Comparison of ENCODE assay signal across 8 cellular contexts in genomic region chr3:177357352-177358084, GRCh38.
DNase-seq lines count a peak whose midpoint lies in the region; ATAC-seq and TF ChIP-seq lines count a peak whose summit lies in the region.

No MANE protein-coding gene starts in this region.

- H3K23ac ChIP-seq in neuronal stem cell (ENCODE audit: low read depth, low read length, poor library complexity): no peak overlapping the region

- no peak overlapping the region for H3K9ac ChIP-seq in neuronal stem cell (ENCODE audit: low read depth, low read length, poor library complexity)

- H3K79me1 ChIP-seq in neuronal stem cell (ENCODE audit: low read depth, low read length): no peaks in the 10 kb centered on the region

- peaks cover 59% of the 10 kb centered on the region for H3K4me1 Mint-ChIP-seq in activated naive CD4-positive, alpha-beta T cell treated with anti-CD3 and anti-CD28 coated beads for 36 hours (ENCODE audit: low read depth)
- H3K4me1 Mint-ChIP-seq in activated B cell treated with CpG ODN at 0.5 μM for 24 hours: peaks cover 82% of the 10 kb centered on the region

- H2BK120ac ChIP-seq in neuronal stem cell (ENCODE audit: low read depth, low read length): no peak overlapping the region

- H3K4me2 ChIP-seq in neuronal stem cell (ENCODE audit: insufficient read depth, low read length, poor library complexity, severe bottlenecking): no peak overlapping the region

- WGBS in neuronal stem cell (ENCODE audit: extremely low coverage in 2 of 2, insufficient read length in 2 of 2, insufficient replicate concordance in 1 of 2), 2 donors: no CpG with 5 or more reads among the region's 5 CpGs

- peak; percentile 9 for ATAC-seq in activated B cell treated with CpG ODN at 0.5 μM for 24 hours (ENCODE audit: low read depth)
- no peak for ATAC-seq in GM18520 (IDR thresholded peaks at IDR 0.05; ENCODE audit: unreplicated experiment)

- POLR2A ChIA-PET in activated B cell treated with CpG ODN at 0.5 μM for 24 hours (lab: Charles Lee): interaction anchor here (0.6 to 8.0 kb wide), 10 partner anchors 9 to 307 kb away, joined by 3 to 247 read pairs (median 6); partner anchors contain the start of gene TBL1XR1

- H4K8ac ChIP-seq in neuronal stem cell (ENCODE audit: low read depth, low read length): no peak overlapping the region

- peak; percentile 43 for DNase-seq in activated naive CD4-positive, alpha-beta T cell treated with anti-CD3 and anti-CD28 coated beads for 36 hours
- no peak for DNase-seq in activated naive CD4-positive, alpha-beta T cell (lab: John Stamatoyannopoulos, UW)
- DNase-seq in NCI-H1436 (lab: John Stamatoyannopoulos, UW) (peak; percentile 63), activated B cell treated with CpG ODN at 0.5 μM for 24 hours (no peak), fibroblast of peridontal ligament (ENCODE audit: extremely low read depth) (peak; percentile 80), neuronal stem cell (ENCODE audit: low spot score) (no peak), posterior vena cava (ENCODE audit: low spot score) (no peak)

- peak overlapping the region; percentile 94 for H3K27ac Mint-ChIP-seq in activated naive CD4-positive, alpha-beta T cell treated with anti-CD3 and anti-CD28 coated beads for 36 hours
- peak overlapping the region; percentile 98 for H3K27ac Mint-ChIP-seq in activated B cell treated with CpG ODN at 0.5 μM for 24 hours

- no peak overlapping the region for H2AK5ac ChIP-seq in neuronal stem cell (ENCODE audit: low read depth, low read length)

- no peaks in the 10 kb centered on the region for H3K27me3 Mint-ChIP-seq in activated naive CD4-positive, alpha-beta T cell treated with anti-CD3 and anti-CD28 coated beads for 36 hours (ENCODE audit: low read depth)
- no peaks in the 10 kb centered on the region for H3K27me3 Mint-ChIP-seq in activated B cell treated with CpG ODN at 0.5 μM for 24 hours

- H4K91ac ChIP-seq in neuronal stem cell (ENCODE audit: low read depth, low read length, poor library complexity): no peak overlapping the region

- CTCF ChIA-PET in activated naive CD4-positive, alpha-beta T cell treated with anti-CD3 and anti-CD28 coated beads for 36 hours (lab: Charles Lee): interaction anchor here (1.1 kb wide), 1 partner anchor 157 kb away, joined by 4 read pairs; no protein-coding TSS in a partner anchor
- CTCF ChIA-PET in activated B cell treated with CpG ODN at 0.5 μM for 24 hours (lab: Charles Lee): interaction anchor here (0.7 to 1.3 kb wide), 3 partner anchors 106 to 307 kb away, joined by 3 read pairs; no protein-coding TSS in a partner anchor

- H3K4me1 ChIP-seq in neuronal stem cell (ENCODE audit: control insufficient read depth in 2 of 2, insufficient read depth in 1 of 2, low read depth in 1 of 2, low read length in 2 of 2): peaks cover 30 to 34% of the 10 kb centered on the region in 2 donors

- H3K4me3 Mint-ChIP-seq in activated naive CD4-positive, alpha-beta T cell treated with anti-CD3 and anti-CD28 coated beads for 36 hours: peak overlapping the region; percentile 72
- peak overlapping the region; percentile 77 for H3K4me3 Mint-ChIP-seq in activated B cell treated with CpG ODN at 0.5 μM for 24 hours

- H3K18ac ChIP-seq in neuronal stem cell (ENCODE audit: low read length): no peak overlapping the region

- H2BK15ac ChIP-seq in neuronal stem cell (ENCODE audit: low read length): no peak overlapping the region

- no peaks in the 10 kb centered on the region for H3K9me3 Mint-ChIP-seq in activated naive CD4-positive, alpha-beta T cell treated with anti-CD3 and anti-CD28 coated beads for 36 hours
- no peaks in the 10 kb centered on the region for H3K9me3 Mint-ChIP-seq in activated B cell treated with CpG ODN at 0.5 μM for 24 hours

- H3K36me3 Mint-ChIP-seq in activated naive CD4-positive, alpha-beta T cell treated with anti-CD3 and anti-CD28 coated beads for 36 hours (ENCODE audit: low read depth): no peaks in the 10 kb centered on the region
- H3K36me3 Mint-ChIP-seq in activated B cell treated with CpG ODN at 0.5 μM for 24 hours (ENCODE audit: low read depth): peaks cover 4% of the 10 kb centered on the region

- no peak overlapping the region for H2BK5ac ChIP-seq in neuronal stem cell (ENCODE audit: low read length)

- H3K27ac ChIP-seq in neuronal stem cell (replicated peaks; ENCODE audit: low read length): peak overlapping the region; percentile 26

- H3K14ac ChIP-seq in neuronal stem cell (ENCODE audit: low read length): no peak overlapping the region

- no peaks in the 10 kb centered on the region for H3K36me3 ChIP-seq in neuronal stem cell (replicated peaks in 1 of 2; ENCODE audit: control insufficient read depth in 2 of 2, insufficient read depth in 2 of 2, low read length in 2 of 2)

- no peaks in the 10 kb centered on the region for H3K9me3 ChIP-seq in neuronal stem cell (replicated peaks in 1 of 2; ENCODE audit: control insufficient read depth in 2 of 2, insufficient read depth in 1 of 2, low read depth in 1 of 2, low read length in 2 of 2)

- peak overlapping the region; percentile 77 for H2AFZ ChIP-seq in neuronal stem cell (ENCODE audit: low read length)

- peak overlapping the region in 1 of 2 donors; percentile 43 for H3K4me3 ChIP-seq in neuronal stem cell (ENCODE audit: low read length in 2 of 2)

- intact Hi-C loops in activated naive CD4-positive, alpha-beta T cell treated with anti-CD3 and anti-CD28 coated beads for 36 hours (cut with micrococcal nuclease): loop anchor here (10.0 kb wide), 1 partner anchor 647 kb away; no protein-coding TSS in a partner anchor
- intact Hi-C loops in activated B cell treated with CpG ODN at 0.5 μM for 24 hours (cut with micrococcal nuclease): loop anchor here (1.0 to 10.0 kb wide), 3 partner anchors 77 to 1027 kb away; no protein-coding TSS in a partner anchor
- intact Hi-C loops in posterior vena cava (cut with DNase I): loop anchor here (2.0 to 10.0 kb wide), 4 partner anchors 160 to 967 kb away; partner anchors contain the start of gene TBL1XR1 (in 2 of the 2)

- TF ChIP-seq CTCF in activated B cell treated with CpG ODN at 0.5 μM for 24 hours (IDR thresholded peaks at IDR 0.05): no peak

- H3K27me3 ChIP-seq in neuronal stem cell (ENCODE audit: control insufficient read depth in 3 of 3, insufficient read depth in 3 of 3, low read depth in 1 of 3, low read length in 3 of 3): no peaks in the 10 kb centered on the region

- H3K4ac ChIP-seq in neuronal stem cell (ENCODE audit: low read length): no peak overlapping the region

- no peak overlapping the region for H2BK12ac ChIP-seq in neuronal stem cell (ENCODE audit: low read length)

Comparison
In these comparisons a context has a peak if more than half of its experiments do, and no peak if none do; other contexts are left out.
1. DNase-seq: peak in activated naive CD4-positive, alpha-beta T cell treated with anti-CD3 and anti-CD28 coated beads for 36 hours (single experiment), NCI-H1436 (single experiment) and fibroblast of peridontal ligament (single experiment); none in activated naive CD4-positive, alpha-beta T cell (0 of 4), activated B cell treated with CpG ODN at 0.5 μM for 24 hours (single experiment), neuronal stem cell (single experiment) and posterior vena cava (single experiment).